2 cellular contexts compared by ENCODE assay signal in genomic region chr1:2989185-2989584, GRCh38.
TF ChIP-seq lines count a peak whose summit lies in the region.

No MANE protein-coding gene starts in this region.

TF ChIP-seq in GM12878, 131 proteins besides CTCF, POLR2A, EP300 and RAD21:
- TF ChIP-seq BMI1 (IDR thresholded peaks at IDR 0.05; ENCODE audit: borderline replicate concordance) (no peak), JUNB (IDR thresholded peaks at IDR 0.05) (no peak), E4F1 (IDR thresholded peaks at IDR 0.05; ENCODE audit: borderline replicate concordance, partially characterized antibody) (peak; percentile 15), BACH1 (IDR thresholded peaks at IDR 0.05; ENCODE audit: borderline replicate concordance) (no peak), JUND (IDR thresholded peaks at IDR 0.05; ENCODE audit: low read depth, low read length) (no peak), REST (IDR thresholded peaks at IDR 0.05; ENCODE audit: low read depth, low read length) (no peak)

TF ChIP-seq in HepG2, 621 proteins besides CTCF, POLR2A, EP300 and RAD21:
- TF ChIP-seq ZBED4 (CRISPR knock-in tag; IDR thresholded peaks at IDR 0.05; ENCODE audit: borderline replicate concordance) (no peak), NR3C1 (CRISPR knock-in tag; IDR thresholded peaks at IDR 0.05) (no peak), ATM (IDR thresholded peaks at IDR 0.05; ENCODE audit: borderline replicate concordance) (0 out of 2 replicates have a peak, but pooled peaks have one; percentile 32), IKZF1 (IDR thresholded peaks at IDR 0.05) (0 out of 2 replicates have a peak, but pooled peaks have one; percentile 66)
TF ChIP-seq in HepG2: peak in this region for 2.
